In the genomic region with DNA sequence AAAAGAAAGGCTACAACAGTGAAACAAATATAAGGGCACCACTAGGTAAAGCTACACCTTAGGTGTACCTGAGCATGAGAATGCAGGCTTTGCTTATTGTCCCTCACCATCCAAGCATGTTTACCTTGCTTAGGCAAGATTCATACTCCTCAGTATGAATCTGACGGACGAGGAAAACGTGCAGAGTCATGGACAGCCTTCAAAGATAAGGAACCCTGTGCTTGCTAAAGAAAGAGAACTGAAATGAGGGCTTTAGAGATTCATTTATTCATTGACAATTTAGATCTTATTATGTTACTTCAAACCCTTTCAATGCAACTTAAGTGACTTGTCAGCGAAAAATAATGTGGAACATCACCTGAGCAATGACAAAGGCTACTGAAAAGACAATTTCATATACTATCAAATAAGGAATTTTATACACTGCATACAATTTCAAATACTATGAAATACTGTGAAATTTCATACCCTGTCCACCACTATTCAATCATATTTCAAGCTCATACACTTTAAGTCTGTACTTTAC, we compare ENCODE assay signal across 19 cellular contexts. TPM values are rescaled to one million over a fixed set of nuclear protein-coding genes. Genes with fewer than 3 reads are reported as not detected.
DNase-seq lines count a peak whose midpoint lies in the region; ATAC-seq and TF ChIP-seq lines count a peak whose summit lies in the region.
"Had no signal": no experiment of that assay in that cellular context is flagged by ENCODE, and none has a peak within 500 bp of the region (broad histone marks: within the 10 kb centered on the region; RNA-seq: fewer than 3 reads in every experiment).

No MANE protein-coding gene starts in this region.

- H3K9me3 ChIP-seq in right atrium auricular region (peaks cover 0 to 10% of the 10 kb centered on the region in 2 donors), sigmoid colon (no peaks in the 10 kb centered on the region), trophoblast cell (ENCODE audit: insufficient read depth, low read depth, low read length) (no peaks in the 10 kb centered on the region)
- H3K9me3 ChIP-seq: Peyer's patch, transverse colon had no signal

- H3K79me2 ChIP-seq in ACC112 (ENCODE audit: control insufficient read depth, insufficient read depth, low read length, unreplicated experiment) = peaks cover 45% of the 10 kb centered on the region
- H3K79me2 ChIP-seq in trophoblast cell (ENCODE audit: control insufficient read depth, insufficient read depth, low read length, poor library complexity) = no peaks in the 10 kb centered on the region

- CTCF ChIA-PET in RWPE1 (lab: Yijun Ruan, JAX) = no interaction called here

- H3K27ac ChIP-seq in ACC112 (ENCODE audit: low read depth, low read length) = peak overlapping the region; percentile 84
- peak overlapping the region; percentile 58 to 75 for H3K27ac ChIP-seq in right atrium auricular region
- H3K27ac ChIP-seq in sigmoid colon = peak overlapping the region in 3 of 4 donors; percentile 4 to 62 (median 52)
- H3K27ac ChIP-seq in trophoblast cell (ENCODE audit: low read depth, low read length) = no peak overlapping the region
- H3K27ac ChIP-seq in RWPE1 = no peak overlapping the region
- H3K27ac ChIP-seq: Peyer's patch had no signal

- no peak for ATAC-seq in GM18511 (IDR thresholded peaks at IDR 0.05; ENCODE audit: unreplicated experiment)
- ATAC-seq: activated CD4-positive, alpha-beta T cell treated with anti-CD3 and anti-CD28 coated beads for 36 hours; activated CD8-positive, alpha-beta memory T cell treated with anti-CD3 and anti-CD28 coated beads, Interleukin-2, amount 10 ng/mL, durations not matched to agents 7 days and 5 days; SK-N-SH treated with all-trans-retinoic acid at 6 μM for 48 hours had no signal

- no peak overlapping the region for H2AFZ ChIP-seq in ACC112 (ENCODE audit: low read length, unreplicated experiment)
- no peak overlapping the region for H2AFZ ChIP-seq in trophoblast cell (ENCODE audit: insufficient read depth, low read length, poor library complexity)

- H3K14ac ChIP-seq in trophoblast cell (ENCODE audit: low read length) = no peak overlapping the region

- no peak overlapping the region for H4K8ac ChIP-seq in trophoblast cell (ENCODE audit: low read depth, low read length)

- DNase-seq in amniotic epithelial cell (ENCODE audit: low read depth) (peak; percentile 72), right atrium auricular region (ENCODE audit: low spot score) (no peak), sigmoid colon (no peak), GM19238 (ENCODE audit: insufficient read length, low spot score) (no peak), trophoblast cell (no peak), RWPE1 (ENCODE audit: low spot score) (no peak)
- DNase-seq: ACHN; activated CD4-positive, alpha-beta T cell treated with anti-CD3 and anti-CD28 coated beads for 36 hours; activated CD8-positive, alpha-beta memory T cell treated with anti-CD3 and anti-CD28 coated beads, Interleukin-2, amount 10 ng/mL, durations not matched to agents 7 days and 5 days; DMS153; endodermal cell; GF-D8; NCI-H1417; Peyer's patch; T1000 had no signal

- no peak overlapping the region for H4K12ac ChIP-seq in trophoblast cell (ENCODE audit: low read depth, low read length)

- H3K27me3 ChIP-seq in ACC112 (ENCODE audit: insufficient read depth, low read length) = no peaks in the 10 kb centered on the region
- H3K27me3 ChIP-seq in right atrium auricular region = no peaks in the 10 kb centered on the region
- no peaks in the 10 kb centered on the region for H3K27me3 ChIP-seq in sigmoid colon
- H3K27me3 ChIP-seq in trophoblast cell (ENCODE audit: insufficient read depth, low read length) = no peaks in the 10 kb centered on the region
- H3K27me3 ChIP-seq: Peyer's patch, transverse colon had no signal

- no peak overlapping the region for H2BK120ac ChIP-seq in trophoblast cell (ENCODE audit: insufficient read depth, low read length, poor library complexity)

- no peak overlapping the region for H3K4me2 ChIP-seq in trophoblast cell (ENCODE audit: low read length)

- H3K9ac ChIP-seq in trophoblast cell (ENCODE audit: low read length) = no peak overlapping the region

- TF ChIP-seq CTCF in right atrium auricular region (IDR thresholded peaks at IDR 0.05) (no peak), sigmoid colon (IDR thresholded peaks at IDR 0.05) (no peak), RWPE1 (conservative IDR thresholded peaks at IDR 0.05; ENCODE audit: low read depth) (no peak)

- H3K18ac ChIP-seq in trophoblast cell (ENCODE audit: low read length) = no peak overlapping the region

- H3K4me3 ChIP-seq in ACC112 (ENCODE audit: low read depth, low read length) = peak overlapping the region; percentile 52
- H3K4me3 ChIP-seq in right atrium auricular region = no peak overlapping the region
- H3K4me3 ChIP-seq in sigmoid colon = no peak overlapping the region
- no peak overlapping the region for H3K4me3 ChIP-seq in trophoblast cell (ENCODE audit: low read depth, low read length)
- H3K4me3 ChIP-seq: Peyer's patch, transverse colon had no signal

- TF ChIP-seq POLR2A in sigmoid colon (IDR thresholded peaks at IDR 0.05) = no peak

- intact Hi-C loops in sigmoid colon (cut with DNase I) = no loop called here

- no peak for TF ChIP-seq EP300 in sigmoid colon (IDR thresholded peaks at IDR 0.05)

- WGBS in sigmoid colon, 2 donors = 91 to 94% methylated on average over 4 of the region's 4 CpGs
- no CpG with 5 or more reads among the region's 4 CpGs for WGBS in trophoblast cell (ENCODE audit: extremely low coverage, insufficient coverage, insufficient read length)

- POLR2A ChIA-PET in RWPE1 (lab: Yijun Ruan, JAX; ENCODE audit: low non-redundant PET) = no interaction called here

- peaks cover 20% of the 10 kb centered on the region for H3K4me1 ChIP-seq in ACC112 (ENCODE audit: control insufficient read depth, insufficient read depth, low read length, unreplicated experiment)
- H3K4me1 ChIP-seq in right atrium auricular region = peaks cover 0 to 26% of the 10 kb centered on the region in 2 donors
- peaks cover 0 to 28% (median 16%) of the 10 kb centered on the region in 4 donors for H3K4me1 ChIP-seq in sigmoid colon
- H3K4me1 ChIP-seq in trophoblast cell (ENCODE audit: control insufficient read depth in 1 of 2, insufficient read depth in 2 of 2, low read length in 2 of 2) = no peaks in the 10 kb centered on the region
- H3K4me1 ChIP-seq: Peyer's patch had no signal

- H3K23ac ChIP-seq in trophoblast cell (ENCODE audit: low read length) = no peak overlapping the region

- H2BK12ac ChIP-seq in trophoblast cell (ENCODE audit: low read length) = no peak overlapping the region

- no peak overlapping the region for H2BK5ac ChIP-seq in trophoblast cell (ENCODE audit: low read depth, low read length, poor library complexity)

- H3K36me3 ChIP-seq in ACC112 (ENCODE audit: insufficient read depth, low read length) (peaks cover 11% of the 10 kb centered on the region), right atrium auricular region (no peaks in the 10 kb centered on the region), sigmoid colon (no peaks in the 10 kb centered on the region), trophoblast cell (ENCODE audit: control insufficient read depth in 1 of 2, insufficient read depth in 2 of 2, low read length in 2 of 2) (no peaks in the 10 kb centered on the region)
- H3K36me3 ChIP-seq: Peyer's patch, transverse colon had no signal

- H4K91ac ChIP-seq in trophoblast cell (ENCODE audit: low read depth, low read length) = no peak overlapping the region

- no peaks in the 10 kb centered on the region for H3K79me1 ChIP-seq in trophoblast cell (ENCODE audit: low read length)

- H2AK5ac ChIP-seq in trophoblast cell (ENCODE audit: low read length) = no peak overlapping the region

- no peak overlapping the region for H3K4ac ChIP-seq in trophoblast cell (ENCODE audit: low read depth, low read length)

RNA-seq across cellular contexts. Expression of gene CLASP1, which starts 21.7 kb away (rescaled TPM):
- total RNA-seq in right atrium auricular region (10 to 100 TPM; 42.4 to 47.8 TPM), sigmoid colon (100 to 1,000 TPM in 1 of 4 donors, 10 to 100 TPM in 3; 53.9 to 117 (median 56.2) TPM)
- 10 to 100 TPM in 1 of 3 donors, 1 to 10 TPM in 2; 2.4 to 14.8 (median 3.0) TPM for polyA plus RNA-seq in sigmoid colon
- polyA plus RNA-seq in trophoblast cell (2013) = 15.0 and 15.9 TPM in 2 replicates

Comparison
In these comparisons a context has a peak if more than half of its experiments do, and no peak if none do; other contexts are left out.
1. H3K27ac ChIP-seq: peak in ACC112 (single experiment), right atrium auricular region (2 of 2) and sigmoid colon (3 of 4); none in trophoblast cell (single experiment) and RWPE1 (single experiment).